ENCODE assay signal across 7 cellular contexts in the genomic region with DNA sequence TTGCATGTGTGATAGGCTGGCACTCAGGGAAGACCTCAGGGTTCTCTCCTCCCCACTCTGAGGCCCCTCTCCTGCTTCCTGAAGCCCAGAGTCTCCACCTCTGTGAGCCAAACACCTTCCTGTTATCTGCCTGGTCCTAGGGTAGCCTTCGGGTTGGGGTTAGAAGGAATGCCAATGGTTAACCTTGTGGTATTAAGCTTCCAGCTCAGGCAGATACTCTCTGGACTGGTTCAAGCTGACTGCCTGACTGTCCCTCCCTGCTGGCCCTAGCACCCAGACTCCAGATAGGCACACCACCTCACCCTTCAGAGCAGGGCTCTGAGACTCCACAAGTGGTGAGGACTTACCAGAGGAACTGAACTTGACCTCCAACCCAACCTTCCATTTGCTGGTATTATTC. TPM values are rescaled to one million over a fixed set of nuclear protein-coding genes. Genes with fewer than 3 reads are reported as not detected.
"Had no signal": no experiment of that assay in that cellular context is flagged by ENCODE, and none has a peak within 500 bp of the region (broad histone marks: within the 10 kb centered on the region; RNA-seq: fewer than 3 reads in every experiment).

No MANE protein-coding gene starts in this region.

RNA-seq across cellular contexts. Expression of a gene that starts 7.0 kb away (rescaled TPM):
- total RNA-seq: activated CD8-positive, alpha-beta T cell treated with anti-CD3 and anti-CD28 coated beads for 36 hours; activated naive CD8-positive, alpha-beta T cell treated with anti-CD3 and anti-CD28 coated beads for 36 hours; activated T-cell treated with anti-CD3 and anti-CD28 coated beads, Interleukin-2, amount 50 U/mL, for 72 hours; LHCN-M2; SK-MEL-5 had no signal

RNA-seq across cellular contexts. Expression of a gene that starts 36.8 kb away (rescaled TPM):
- total RNA-seq: activated CD8-positive, alpha-beta T cell treated with anti-CD3 and anti-CD28 coated beads for 36 hours; activated naive CD8-positive, alpha-beta T cell treated with anti-CD3 and anti-CD28 coated beads for 36 hours; activated T-cell treated with anti-CD3 and anti-CD28 coated beads, Interleukin-2, amount 50 U/mL, for 72 hours; activated T-helper 2 cell treated with anti-CD3 and anti-CD28 coated beads, Interferon-gamma antibody, Interleukin-2, Interleukin-4, amounts not matched to agents 10 μg/mL and 5 μg/mL and 100 μg/mL, durations not matched to agents 14 hours and 24 hours and 36 hours; LHCN-M2; SK-MEL-5 had no signal
- polyA plus RNA-seq: adipose tissue had no signal

RNA-seq across cellular contexts. Expression of a gene that starts 49.4 kb away (rescaled TPM):
- total RNA-seq: activated CD8-positive, alpha-beta T cell treated with anti-CD3 and anti-CD28 coated beads for 36 hours; activated naive CD8-positive, alpha-beta T cell treated with anti-CD3 and anti-CD28 coated beads for 36 hours; activated T-cell treated with anti-CD3 and anti-CD28 coated beads, Interleukin-2, amount 50 U/mL, for 72 hours; activated T-helper 2 cell treated with anti-CD3 and anti-CD28 coated beads, Interferon-gamma antibody, Interleukin-2, Interleukin-4, amounts not matched to agents 10 μg/mL and 5 μg/mL and 100 μg/mL, durations not matched to agents 14 hours and 24 hours and 36 hours; SK-MEL-5 had no signal
